In genomic region chr1:28592314-28593071, GRCh38 we compare ENCODE assay signal across 8 cellular contexts. TPM values are rescaled to one million over a fixed set of nuclear protein-coding genes. Genes with fewer than 3 reads are reported as not detected.
A peak's percentile ranks its signal among the peaks of the same experiment; 100 is the strongest.
DNase-seq lines count a peak whose midpoint lies in the region; ATAC-seq and TF ChIP-seq lines count a peak whose summit lies in the region.
"Had no signal": no experiment of that assay in that cellular context is flagged by ENCODE, and none has a peak within 500 bp of the region (broad histone marks: within the 10 kb centered on the region; RNA-seq: fewer than 3 reads in every experiment).

No MANE protein-coding gene starts in this region.

- TF ChIP-seq CTCF in GM13976 (IDR thresholded peaks at IDR 0.05; ENCODE audit: borderline replicate concordance, control extremely low read depth, extremely low read depth, insufficient read depth, missing control alignments) (no peak), dorsolateral prefrontal cortex (IDR thresholded peaks at IDR 0.05 in 54 of 56, conservative IDR thresholded peaks at IDR 0.05 in 2 of 56; ENCODE audit: low read depth in 1 of 56, partially characterized antibody in 56 of 56) (no peak)

- DNase-seq in GM13976 (ENCODE audit: low spot score): peak; percentile 65
- no peak for DNase-seq in dorsolateral prefrontal cortex
- no peak for DNase-seq in NCI-H2081 (lab: John Stamatoyannopoulos, UW)
- no peak for DNase-seq in iPS-NIHi7 (ENCODE audit: extremely low spot score)

- peak overlapping the region; percentile 66 for H3K4me3 ChIP-seq in HUES64 (ENCODE audit: low read length)
- peak overlapping the region; percentile 10 to 69 (median 49) for H3K4me3 ChIP-seq in dorsolateral prefrontal cortex
- peak overlapping the region; percentile 31 for H3K4me3 ChIP-seq in mucosa of stomach (ENCODE audit: low read length)

- ATAC-seq in GM19455 (IDR thresholded peaks at IDR 0.05; ENCODE audit: unreplicated experiment): no peak

- peaks cover 18% of the 10 kb centered on the region for H3K27me3 ChIP-seq in HUES64 (ENCODE audit: insufficient read depth, low read length)
- H3K27me3 ChIP-seq in dorsolateral prefrontal cortex: peaks cover 0 to 8% (median 0%) of the 10 kb centered on the region in 45 donors
- H3K27me3 ChIP-seq in mucosa of stomach (ENCODE audit: control insufficient read depth, insufficient read depth, low read length): peaks cover 3% of the 10 kb centered on the region

- H3K36me3 ChIP-seq in HUES64 (ENCODE audit: insufficient read depth, low read length): no peaks in the 10 kb centered on the region
- H3K36me3 ChIP-seq in mucosa of stomach (ENCODE audit: control insufficient read depth, insufficient read depth, low read length): no peaks in the 10 kb centered on the region

- H3K27ac ChIP-seq in HUES64 (ENCODE audit: low read depth, low read length): no peak overlapping the region
- peak overlapping the region in 2 of 59 donors; percentile 23 to 28 for H3K27ac ChIP-seq in dorsolateral prefrontal cortex

- in situ Hi-C loops in GM13976 (cut with MboI; ENCODE audit: low sequenced_read_pairs, unreplicated experiment): no loop called here

- intact Hi-C loops in dorsolateral prefrontal cortex (cut with DNase I): no loop called here

- H3K9ac ChIP-seq in HUES64 (ENCODE audit: low read depth, low read length) (peak overlapping the region; percentile 71), mucosa of stomach (ENCODE audit: low read length) (peak overlapping the region; percentile 53)

- no peaks in the 10 kb centered on the region for H3K9me3 ChIP-seq in HUES64 (ENCODE audit: insufficient read depth, low read depth, low read length)
- no peaks in the 10 kb centered on the region for H3K9me3 ChIP-seq in mucosa of stomach (ENCODE audit: control insufficient read depth, low read length)

- 4% methylated on average over 81 of the region's 81 CpGs for WGBS in HUES64

- H3K4me1 ChIP-seq in HUES64 (ENCODE audit: insufficient read depth, low read length) (peaks cover 15% of the 10 kb centered on the region), mucosa of stomach (ENCODE audit: control insufficient read depth, insufficient read depth, low read length) (peaks cover 22% of the 10 kb centered on the region)

RNA-seq across cellular contexts. Expression of gene RAB42, which starts 0.4 kb away (rescaled TPM):
- 5.9 TPM for polyA plus RNA-seq in HUES64 (2013, experiment 1 of 2)
- 7.2 TPM for polyA plus RNA-seq in HUES64 (2013, experiment 2 of 2)
- 1 to 10 TPM in 25 of 120 experiments, under 1 TPM in 57, not detected in 38; 0.20 to 8.9 (median 0.74) TPM for total RNA-seq in dorsolateral prefrontal cortex
- total RNA-seq: T-helper 1 cell treated with Interleukin-12 subunit alpha and Interleukin-12 subunit beta and Interleukin-4 antibody, amounts not matched to agents 30 ng/mL and 1 ng/mL, for 36 hours had no signal

RNA-seq across cellular contexts. Expression of gene TRNAU1AP, which starts 39.6 kb away (rescaled TPM):
- 23.9 TPM for polyA plus RNA-seq in HUES64 (2013, experiment 1 of 2)
- 22.3 TPM for polyA plus RNA-seq in HUES64 (2013, experiment 2 of 2)
- 10 to 100 TPM; 20.5 to 49.2 (median 32.7) TPM for total RNA-seq in dorsolateral prefrontal cortex

RNA-seq across cellular contexts. Expression of gene TAF12, which starts 50.4 kb away (rescaled TPM):
- polyA plus RNA-seq in HUES64 (2013, experiment 1 of 2): 22.2 TPM
- polyA plus RNA-seq in HUES64 (2013, experiment 2 of 2): 26.6 TPM
- total RNA-seq in dorsolateral prefrontal cortex: 10 to 100 TPM; 10.2 to 23.1 (median 15.5) TPM

RNA-seq across cellular contexts. Expression of gene RNU11, which starts 55.9 kb away (rescaled TPM):
- polyA plus RNA-seq in HUES64 (2013, experiment 1 of 2): 5,976 TPM
- 5,446 TPM for polyA plus RNA-seq in HUES64 (2013, experiment 2 of 2)
- not detected for total RNA-seq in dorsolateral prefrontal cortex
- total RNA-seq: T-helper 1 cell treated with Interleukin-12 subunit alpha and Interleukin-12 subunit beta and Interleukin-4 antibody, amounts not matched to agents 30 ng/mL and 1 ng/mL, for 36 hours had no signal
